ENCODE assay signal across 10 cellular contexts in the genomic region with DNA sequence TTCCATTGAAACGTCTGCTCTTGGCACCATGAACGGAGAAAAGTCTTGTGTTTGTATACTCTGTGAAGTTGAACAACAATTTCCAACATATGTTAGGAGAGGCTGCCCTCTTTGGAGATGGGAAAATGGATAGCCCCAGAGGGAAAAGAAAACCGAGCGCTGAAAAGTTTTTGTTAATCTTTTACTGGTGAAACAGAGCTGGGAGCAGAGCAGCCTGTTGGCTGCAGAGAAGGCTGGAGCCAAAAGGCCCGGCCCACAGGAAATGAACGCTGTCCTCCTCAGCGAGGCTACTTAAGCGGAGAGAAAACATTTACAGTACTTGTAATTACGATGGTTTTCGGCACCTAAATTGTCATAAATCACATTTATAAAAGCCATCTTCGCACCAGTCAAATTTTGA.
DNase-seq lines count a peak whose midpoint lies in the region; ATAC-seq and TF ChIP-seq lines count a peak whose summit lies in the region.
"Had no signal": no experiment of that assay in that cellular context is flagged by ENCODE, and none has a peak within 500 bp of the region (broad histone marks: within the 10 kb centered on the region; RNA-seq: fewer than 3 reads in every experiment).

No MANE protein-coding gene starts in this region.

- no peaks in the 10 kb centered on the region for H3K9me3 ChIP-seq in AG04450 (ENCODE audit: control insufficient read depth, insufficient read depth, low read length)
- no peaks in the 10 kb centered on the region for H3K9me3 ChIP-seq in lung (ENCODE audit: control insufficient read depth in 2 of 2, insufficient read depth in 1 of 2, low read length in 1 of 2)
- H3K9me3 ChIP-seq in CD4-positive, alpha-beta T cell (ENCODE audit: control insufficient read depth, low read length), result peaks cover 4% of the 10 kb centered on the region

- peak overlapping the region; percentile 58 for H3K27ac ChIP-seq in AG04450 (ENCODE audit: low read depth, low read length)
- H3K27ac ChIP-seq in coronary artery, result no peak overlapping the region
- no peak overlapping the region for H3K27ac ChIP-seq in lung (ENCODE audit: low read depth in 1 of 2, low read length in 1 of 2)
- no peak overlapping the region for H3K27ac ChIP-seq in CD4-positive, alpha-beta T cell (ENCODE audit: low read depth, low read length)

- ATAC-seq in lung (ENCODE audit: insufficient read depth, low FRiP score), result peak; percentile 51
- ATAC-seq in CD4-positive, alpha-beta T cell (ENCODE audit: poor library complexity), result no peak

- no peaks in the 10 kb centered on the region for H3K4me1 Mint-ChIP-seq in CD4-positive, alpha-beta T cell (ENCODE audit: low read depth)
- H3K4me1 Mint-ChIP-seq: IgD-negative memory B cell had no signal

- H3K36me3 Mint-ChIP-seq in CD4-positive, alpha-beta T cell (ENCODE audit: low read depth), result no peaks in the 10 kb centered on the region
- H3K36me3 Mint-ChIP-seq: IgD-negative memory B cell had no signal

- CTCF ChIA-PET in AG04450 (lab: Charles Lee), result interaction anchor here (1.2 to 2.2 kb wide), 3 partner anchors 19 to 458 kb away, joined by 3 to 6 read pairs (median 4); no protein-coding TSS in a partner anchor
- CTCF ChIA-PET in CD4-positive, alpha-beta T cell (lab: Charles Lee), result no interaction called here

- H3K4me3 Mint-ChIP-seq in CD4-positive, alpha-beta T cell, result no peak overlapping the region
- H3K4me3 Mint-ChIP-seq: IgD-negative memory B cell had no signal

- 17 to 34% methylated on average over 11 of the region's 11 CpGs for WGBS in lung, 2 donors

- no peaks in the 10 kb centered on the region for H3K4me1 ChIP-seq in lung (ENCODE audit: control insufficient read depth in 2 of 2, insufficient read depth in 2 of 2, low read length in 2 of 2)

- DNase-seq in AG04450 (ENCODE audit: low read depth, low spot score) (peak; percentile 51), NCI-H1092 (lab: John Stamatoyannopoulos, UW) (peak; percentile 31), coronary artery (ENCODE audit: low spot score) (no peak), lung (ENCODE audit: low spot score) (no peak), posterior cingulate gyrus (no peak), GM10266 (ENCODE audit: extremely low spot score) (no peak), nucleus accumbens (lab: John Stamatoyannopoulos, UW) (no peak)
- DNase-seq in CD4-positive, alpha-beta T cell, result no peak
- DNase-seq: DMS79 treated with DMSO at 0.1 percent for 48 hours had no signal

- H3K4me3 ChIP-seq in AG04450 (ENCODE audit: low read depth, low read length) (peak overlapping the region; percentile 42), coronary artery (peak overlapping the region; percentile 41), lung (no peak overlapping the region)

- peaks cover 7% of the 10 kb centered on the region for H3K9me3 Mint-ChIP-seq in CD4-positive, alpha-beta T cell

- no peaks in the 10 kb centered on the region for H3K27me3 Mint-ChIP-seq in CD4-positive, alpha-beta T cell
- H3K27me3 Mint-ChIP-seq: IgD-negative memory B cell had no signal

- POLR2A ChIA-PET in AG04450 (lab: Yijun Ruan, JAX), result interaction anchor here (0.8 to 1.3 kb wide), 4 partner anchors 9 to 133 kb away, joined by 3 to 4 read pairs (median 3); no protein-coding TSS in a partner anchor
- POLR2A ChIA-PET in CD4-positive, alpha-beta T cell (lab: Charles Lee), result no interaction called here

- TF ChIP-seq CTCF in AG04450 (IDR thresholded peaks at IDR 0.05; ENCODE audit: low read depth, low read length) (no peak), coronary artery (IDR thresholded peaks at IDR 0.05) (no peak), lung (IDR thresholded peaks at IDR 0.05; ENCODE audit: control extremely low read depth, extremely low read depth) (no peak), GM10266 (IDR thresholded peaks at IDR 0.05; ENCODE audit: control insufficient read depth, insufficient read depth, low read depth, missing control alignments) (no peak)
- no peak for TF ChIP-seq CTCF in CD4-positive, alpha-beta T cell (IDR thresholded peaks at IDR 0.05)

- H3K27me3 ChIP-seq in AG04450 (ENCODE audit: control insufficient read depth, insufficient read depth, low read length) (no peaks in the 10 kb centered on the region), lung (ENCODE audit: control insufficient read depth, insufficient read depth) (no peaks in the 10 kb centered on the region)
- no peaks in the 10 kb centered on the region for H3K27me3 ChIP-seq in CD4-positive, alpha-beta T cell (ENCODE audit: control insufficient read depth, insufficient read depth, low read length)

- H3K36me3 ChIP-seq in lung (ENCODE audit: control insufficient read depth in 2 of 2, insufficient read depth in 2 of 2, low read length in 2 of 2), result no peaks in the 10 kb centered on the region

- intact Hi-C loops in CD4-positive, alpha-beta T cell (cut with DNase I, micrococcal nuclease), result no loop called here
- intact Hi-C loops in posterior cingulate gyrus (cut with DNase I), result no loop called here

- no peak overlapping the region for H3K27ac Mint-ChIP-seq in CD4-positive, alpha-beta T cell
- H3K27ac Mint-ChIP-seq: IgD-negative memory B cell had no signal

Comparison
In these comparisons a context has a peak if more than half of its experiments do, and no peak if none do; other contexts are left out.
1. DNase-seq: peak in AG04450 (single experiment) and NCI-H1092 (single experiment); none in coronary artery (single experiment), lung (single experiment), CD4-positive, alpha-beta T cell (0 of 10), posterior cingulate gyrus (0 of 10), GM10266 (single experiment) and nucleus accumbens (0 of 56).